35 cellular contexts compared by ENCODE assay signal in genomic region chr7:105951597-105951996, GRCh38.
"Had no signal": no experiment of that assay in that cellular context is flagged by ENCODE, and none has a peak within 500 bp of the region (broad histone marks: within the 10 kb centered on the region; RNA-seq: fewer than 3 reads in every experiment).

No MANE protein-coding gene starts in this region.

- H3K36me3 ChIP-seq: MG63 had no signal

- H3K27me3 ChIP-seq: MG63 had no signal

- DNase-seq: Karpas-422, Kasumi-1, MG63, MM.1S, MV-4-11, NCI-H1048, NCI-H1092, NCI-H1092 treated with DMSO at 0.1 percent for 48 hours, NCI-H1105, NCI-H1105 treated with DMSO at 0.1 percent for 48 hours, NCI-H1417, NCI-H1417 treated with DMSO at 0.1 percent for 48 hours, NCI-H1436, NCI-H1436 treated with DMSO at 0.1 percent for 48 hours, NCI-H146, NCI-H1694, NCI-H1694 treated with DMSO at 0.1 percent for 48 hours, NCI-H187, NCI-H187 treated with DMSO at 0.1 percent for 48 hours, NCI-H1930, NCI-H2029, NCI-H2029 treated with DMSO at 0.1 percent for 48 hours, NCI-H2081, NCI-H2081 treated with DMSO at 0.1 percent for 48 hours, NCI-H2107, NCI-H2171, NCI-H2171 treated with DMSO at 0.1 percent for 48 hours, NCI-H2227 treated with DMSO at 0.1 percent for 48 hours, NCI-H226, NCI-H345, NCI-H446, NCI-H446 treated with DMSO at 0.1 percent for 48 hours, NCI-H510A, NCI-H510A treated with DMSO at 0.1 percent for 48 hours, NCI-H524 had no signal

- H3K4me3 ChIP-seq: MG63 had no signal
